In genomic region chr4:100609810-100610209, GRCh38 we compare ENCODE assay signal across 19 cellular contexts.
"Had no signal": no experiment of that assay in that cellular context is flagged by ENCODE, and none has a peak within 500 bp of the region (broad histone marks: within the 10 kb centered on the region; RNA-seq: fewer than 3 reads in every experiment).

No MANE protein-coding gene starts in this region.

- H3K4me3 ChIP-seq: ascending aorta, coronary artery, lung, upper lobe of right lung had no signal

- H2AFZ ChIP-seq: parathyroid adenoma had no signal

- H3K79me2 ChIP-seq: parathyroid adenoma had no signal

- FAIRE-seq: kidney had no signal

- H3K27ac ChIP-seq: ascending aorta, coronary artery, foreskin keratinocyte, parathyroid adenoma, upper lobe of right lung, VCaP had no signal

- H3K4me1 ChIP-seq: ascending aorta, foreskin keratinocyte, parathyroid adenoma, upper lobe of right lung had no signal

- H3K27me3 ChIP-seq: ascending aorta, foreskin keratinocyte, upper lobe of right lung had no signal

- H3K36me3 ChIP-seq: ascending aorta, upper lobe of right lung had no signal

- H3K9ac ChIP-seq: parathyroid adenoma had no signal

- ATAC-seq: foreskin keratinocyte; left lobe of liver; natural killer cell treated with Interleukin-12 subunit alpha and Interleukin-12 subunit beta and Interleukin-15 and Interleukin-18, amount 100 ng/mL, for 72 hours; sciatic nerve; stimulated activated memory B cell treated with anti-CD40 and anti-IgM and Interleukin-4, amounts not matched to agents 10 μg/mL and 1 μg/mL and 100 μg/mL, for 72 hours; upper lobe of right lung had no signal

- H3K9me3 ChIP-seq: ascending aorta, upper lobe of right lung had no signal

- DNase-seq: activated CD4-positive, alpha-beta T cell treated with anti-CD3 and anti-CD28 coated beads, Interleukin-2, amount 50 U/mL, for 1 hour; activated CD4-positive, CD25-positive, alpha-beta regulatory T cell treated with anti-CD3 and anti-CD28 coated beads, Interleukin-2, amount 50 U/mL, for 72 hours; activated CD8-positive, alpha-beta memory T cell treated with anti-CD3 and anti-CD28 coated beads, Interleukin-2, amount 50 U/mL, for 48 hours; activated effector memory CD4-positive, alpha-beta T cell treated with anti-CD3 and anti-CD28 coated beads, Interleukin-2, amount 50 U/mL, for 16 hours; activated naive CD4-positive, alpha-beta T cell treated with anti-CD3 and anti-CD28 coated beads, Interleukin-2, amount 50 U/mL, for 16 hours; activated T-cell treated with anti-CD3 and anti-CD28 coated beads, Interleukin-2, amount 50 U/mL, for 48 hours; foreskin keratinocyte; stimulated activated CD4-positive, alpha-beta T cell treated with anti-CD3 and anti-CD28 coated beads, Interleukin-4, amount 100 ng/mL, for 24 hours; upper lobe of right lung had no signal
